In genomic region chr4:189204616-189205015, GRCh38 we compare ENCODE assay signal across 22 cellular contexts.
A peak's percentile ranks its signal among the peaks of the same experiment; 100 is the strongest.
DNase-seq lines count a peak whose midpoint lies in the region; ATAC-seq, FAIRE-seq and TF ChIP-seq lines count a peak whose summit lies in the region.
"Had no signal": no experiment of that assay in that cellular context is flagged by ENCODE, and none has a peak within 500 bp of the region (broad histone marks: within the 10 kb centered on the region; RNA-seq: fewer than 3 reads in every experiment).

No MANE protein-coding gene starts in this region.

- H3K4me3 ChIP-seq in IMR-90 (ENCODE audit: insufficient read depth, low read depth, low read length) (no peak overlapping the region), mesendoderm (ENCODE audit: low read length) (no peak overlapping the region)
- H3K4me3 ChIP-seq: HAP-1 had no signal

- H2BK15ac ChIP-seq in IMR-90 (ENCODE audit: low read depth, low read length) (no peak overlapping the region), mesendoderm (replicated peaks; ENCODE audit: low read depth) (no peak overlapping the region)

- H3K9me3 ChIP-seq in IMR-90 (ENCODE audit: control insufficient read depth, insufficient read depth, low read length), result no peaks in the 10 kb centered on the region
- H3K9me3 ChIP-seq: Caco-2, HAP-1 had no signal

- H3K36me3 ChIP-seq in IMR-90 (ENCODE audit: control insufficient read depth, insufficient read depth, low read length) (no peaks in the 10 kb centered on the region), mesendoderm (ENCODE audit: control insufficient read depth, insufficient read depth, low read length) (no peaks in the 10 kb centered on the region)
- H3K36me3 ChIP-seq: HAP-1 had no signal

- ATAC-seq in IMR-90 (ENCODE audit: low read depth), result no peak
- ATAC-seq: CD8-positive, alpha-beta T cell had no signal

- no peaks in the 10 kb centered on the region for H4K20me1 ChIP-seq in IMR-90 (ENCODE audit: insufficient read depth, low read length)

- no peak for TF ChIP-seq CTCF in IMR-90 (conservative IDR thresholded peaks at IDR 0.05; ENCODE audit: low read depth, low read length)

- H3K79me1 ChIP-seq in IMR-90 (ENCODE audit: low read depth in 1 of 2, low read length in 2 of 2) (no peaks in the 10 kb centered on the region), mesendoderm (ENCODE audit: low read length) (no peaks in the 10 kb centered on the region)

- H3K9me1 ChIP-seq in IMR-90 (ENCODE audit: insufficient read depth, low read length), result no peaks in the 10 kb centered on the region

- no peak for TF ChIP-seq POLR2A in IMR-90 (IDR thresholded peaks at IDR 0.05; ENCODE audit: low read depth, low read length)

- H4K5ac ChIP-seq in IMR-90 (ENCODE audit: low read depth, low read length) (no peak overlapping the region), mesendoderm (ENCODE audit: low read length) (no peak overlapping the region)

- CTCF ChIA-PET in IMR-90 (lab: Yijun Ruan, JAX), result no interaction called here

- POLR2A ChIA-PET in IMR-90 (lab: Charles Lee; ENCODE audit: unreplicated experiment), result no interaction called here

- H3K56ac ChIP-seq in IMR-90 (ENCODE audit: extremely low read depth, insufficient read depth, low read length) (no peak overlapping the region), mesendoderm (ENCODE audit: low read length) (no peak overlapping the region)

- peaks cover 10% of the 10 kb centered on the region for H3K4me1 ChIP-seq in IMR-90 (ENCODE audit: control insufficient read depth, insufficient read depth, low read length)
- no peaks in the 10 kb centered on the region for H3K4me1 ChIP-seq in mesendoderm (ENCODE audit: control insufficient read depth, low read depth, low read length)
- H3K4me1 ChIP-seq: Caco-2 had no signal

- DNase-seq in Daoy (ENCODE audit: low read depth) (peak; percentile 69), IMR-90 (no peak), astrocyte of the hippocampus (ENCODE audit: low read depth, low spot score) (peak; percentile 34), mesendoderm (peak; percentile 9), RCC 7860 (ENCODE audit: low spot score) (no peak), D341Med (ENCODE audit: low spot score) (no peak), hippocampal formation (lab: John Stamatoyannopoulos, UW) (no peak)
- no peak for DNase-seq in activated CD4-positive, alpha-beta T cell treated with anti-CD3 and anti-CD28 coated beads for 1 hour
- DNase-seq: 8988T; C1 segment of cervical spinal cord; Caco-2; CD4-positive, CD25-positive, alpha-beta regulatory T cell; CD8-positive, alpha-beta T cell; DMS 273 treated with DMSO at 0.1 percent for 48 hours; DMS79; GF-D8; GOT3 had no signal

- H2AFZ ChIP-seq in IMR-90 (replicated peaks; ENCODE audit: low read length, poor library complexity), result no peak overlapping the region

- H3K27ac ChIP-seq in IMR-90 (ENCODE audit: insufficient read depth, low read length), result no peak overlapping the region
- no peak overlapping the region for H3K27ac ChIP-seq in mesendoderm (ENCODE audit: low read depth, low read length)

- FAIRE-seq in RCC 7860 (lab: Jason Lieb, UNC), result no peak
- FAIRE-seq: D721Med, GM12891, GM18507, H54 had no signal

- H3K23ac ChIP-seq in IMR-90 (ENCODE audit: low read depth, low read length), result no peak overlapping the region
- no peak overlapping the region for H3K23ac ChIP-seq in mesendoderm (ENCODE audit: low read length)

- H2BK120ac ChIP-seq in IMR-90 (ENCODE audit: low read depth, low read length), result no peak overlapping the region
- H2BK120ac ChIP-seq in mesendoderm (ENCODE audit: low read depth, low read length), result no peak overlapping the region

- no peak for TF ChIP-seq RAD21 in IMR-90 (IDR thresholded peaks at IDR 0.05; ENCODE audit: low read length)

- no peak overlapping the region for H2BK5ac ChIP-seq in IMR-90 (ENCODE audit: low read depth, low read length, poor library complexity, severe bottlenecking)
- no peak overlapping the region for H2BK5ac ChIP-seq in mesendoderm (ENCODE audit: low read length)

- peak overlapping the region; percentile 47; the same call in 1 of the 2 replicates for H2BK20ac ChIP-seq in IMR-90 (ENCODE audit: low read depth, low read length)

- H3K18ac ChIP-seq in IMR-90 (ENCODE audit: low read depth, low read length) (no peak overlapping the region), mesendoderm (ENCODE audit: low read length) (no peak overlapping the region)

- no peak overlapping the region for H3K14ac ChIP-seq in IMR-90 (replicated peaks; ENCODE audit: low read depth, low read length)

- in situ Hi-C loops in IMR-90 (cut with MboI; ENCODE audit: low sequenced_read_pairs), result no loop called here

- dilution Hi-C loops in IMR-90 (cut with HindIII; ENCODE audit: low sequenced_read_pairs, unreplicated experiment), result no loop called here

- no peaks in the 10 kb centered on the region for H3K79me2 ChIP-seq in mesendoderm (ENCODE audit: control insufficient read depth, insufficient read depth, low read length)

- intact Hi-C loops in IMR-90 (cut with micrococcal nuclease), result loop anchor here (5.0 to 10.0 kb wide), 6 partner anchors 227 to 930 kb away; no protein-coding TSS in a partner anchor

- no peak overlapping the region for H4K91ac ChIP-seq in IMR-90 (ENCODE audit: insufficient read depth, low read depth, low read length)

- BruUV-seq in IMR-90 (replicated peaks; lab: Mats Ljungman, UMichigan), result no TSS peak

- no peak overlapping the region for H3K4me2 ChIP-seq in IMR-90 (ENCODE audit: low read depth, low read length)
- H3K4me2 ChIP-seq in mesendoderm (ENCODE audit: low read length), result no peak overlapping the region

- H3K4ac ChIP-seq in IMR-90 (ENCODE audit: low read depth, low read length), result no peak overlapping the region
- no peak overlapping the region for H3K4ac ChIP-seq in mesendoderm (ENCODE audit: low read depth, low read length)

- no peaks in the 10 kb centered on the region for H3K27me3 ChIP-seq in IMR-90 (ENCODE audit: control insufficient read depth, insufficient read depth, low read length)
- H3K27me3 ChIP-seq in mesendoderm (ENCODE audit: insufficient read depth, low read length, poor library complexity), result no peaks in the 10 kb centered on the region

- no peak overlapping the region for H2AK9ac ChIP-seq in IMR-90 (replicated peaks; ENCODE audit: low read depth, low read length, poor library complexity)

- no peak overlapping the region for H3K9ac ChIP-seq in IMR-90 (ENCODE audit: low read depth, low read length)
- no peak overlapping the region for H3K9ac ChIP-seq in mesendoderm (ENCODE audit: low read length)

- H4K8ac ChIP-seq in IMR-90 (ENCODE audit: low read depth in 2 of 2, low read length in 2 of 2), result no peak overlapping the region
- H4K8ac ChIP-seq in mesendoderm (ENCODE audit: low read depth, low read length), result no peak overlapping the region

- H2AK5ac ChIP-seq in IMR-90 (ENCODE audit: low read depth, low read length) (peak overlapping the region; percentile 43; the same call in 1 of the 2 replicates), mesendoderm (ENCODE audit: low read length) (no peak overlapping the region)

- WGBS in IMR-90 (ENCODE audit: extremely low coverage in 2 of 2, insufficient read length in 1 of 2), 2 experiments, result 100% methylated on average over 1 of the region's 8 CpGs; no CpG with 5 or more reads in 1 of the 2 experiments
- WGBS in mesendoderm (ENCODE audit: extremely low coverage, insufficient coverage, low lambda C conversion rate), result no CpG with 5 or more reads among the region's 8 CpGs

TF ChIP-seq in IMR-90, 13 proteins besides CTCF, POLR2A, EP300 and RAD21:
- no peak for TF ChIP-seq SMC3 (IDR thresholded peaks at IDR 0.05; ENCODE audit: low read depth, low read length)
- no peak for TF ChIP-seq RCOR1 (IDR thresholded peaks at IDR 0.05; ENCODE audit: insufficient replicate concordance, low read length)
- TF ChIP-seq RFX5 (IDR thresholded peaks at IDR 0.05; ENCODE audit: low read depth, low read length), result no peak
- no peak for TF ChIP-seq MAZ (IDR thresholded peaks at IDR 0.05; ENCODE audit: borderline replicate concordance, low read depth, low read length)
- TF ChIP-seq NFE2L2 (IDR thresholded peaks at IDR 0.05; ENCODE audit: low read depth, low read length), result no peak
- TF ChIP-seq MAFK (IDR thresholded peaks at IDR 0.05; ENCODE audit: low read depth, low read length), result no peak
- no peak for TF ChIP-seq MXI1 (IDR thresholded peaks at IDR 0.05; ENCODE audit: borderline replicate concordance, low read depth, low read length)
- no peak for TF ChIP-seq FOS (IDR thresholded peaks at IDR 0.05; ENCODE audit: low read depth, low read length)
- TF ChIP-seq ELK1 (IDR thresholded peaks at IDR 0.05; ENCODE audit: borderline replicate concordance, low read depth, low read length), result no peak
- no peak for TF ChIP-seq BHLHE40 (IDR thresholded peaks at IDR 0.05; ENCODE audit: low read depth, low read length)

Comparison
In these comparisons a context has a peak if more than half of its experiments do, and no peak if none do; other contexts are left out.
1. DNase-seq: peak in Daoy (single experiment), astrocyte of the hippocampus (single experiment) and mesendoderm (single experiment); none in IMR-90 (single experiment), RCC 7860 (single experiment), D341Med (single experiment), activated CD4-positive, alpha-beta T cell treated with anti-CD3 and anti-CD28 coated beads for 1 hour (single experiment) and hippocampal formation (0 of 2).